8 cellular contexts compared by ENCODE assay signal in genomic region chr10:97640174-97640867, GRCh38. TPM values are rescaled to one million over a fixed set of nuclear protein-coding genes. Genes with fewer than 3 reads are reported as not detected.
DNase-seq lines count a peak whose midpoint lies in the region; ATAC-seq and TF ChIP-seq lines count a peak whose summit lies in the region.

PI4K2A (plus strand) TSS chr10:97640671; CDS start chr10:97640743, 72 bp downstream.

- peaks cover 6% of the 10 kb centered on the region for H3K36me3 Mint-ChIP-seq in activated T-cell treated with anti-CD3 and anti-CD28 coated beads, Interleukin-2, amount 50 U/mL, for 4 hours (ENCODE audit: insufficient read depth)

- H3K27ac ChIP-seq in DND-41 (ENCODE audit: low read length) (peak within 1 kb of the TSS; percentile 59), KOPT-K1 (ENCODE audit: low read depth, low read length, poor library complexity, severe bottlenecking) (peak within 1 kb of the TSS; percentile 54), Peyer's patch (peak within 1 kb of the TSS; percentile 83 to 93 (median 88)), esophagus muscularis mucosa (replicated peaks in 1 of 4) (peak within 1 kb of the TSS; percentile 93 to 96 (median 94)), muscle layer of duodenum (ENCODE audit: low read length) (peak within 1 kb of the TSS; percentile 71)

- H3K9me3 Mint-ChIP-seq in activated T-cell treated with anti-CD3 and anti-CD28 coated beads, Interleukin-2, amount 50 U/mL, for 4 hours = no peaks in the 10 kb centered on the region

- H3K4me3 Mint-ChIP-seq in activated T-cell treated with anti-CD3 and anti-CD28 coated beads, Interleukin-2, amount 50 U/mL, for 4 hours = peak within 1 kb of the TSS; percentile 98

- intact Hi-C loops in esophagus muscularis mucosa (cut with DNase I) = no loop called here

- no peak for TF ChIP-seq CTCF in DND-41 (IDR thresholded peaks at IDR 0.05; ENCODE audit: borderline replicate concordance, extremely low read depth, low read length, poor library complexity, severe bottlenecking)
- no peak for TF ChIP-seq CTCF in Peyer's patch (IDR thresholded peaks at IDR 0.05)
- TF ChIP-seq CTCF in esophagus muscularis mucosa (IDR thresholded peaks at IDR 0.05) = peak in 1 of 3 experiments; percentile 11

- H3K4me1 Mint-ChIP-seq in activated T-cell treated with anti-CD3 and anti-CD28 coated beads, Interleukin-2, amount 50 U/mL, for 4 hours (ENCODE audit: low read depth) = peaks cover 20% of the 10 kb centered on the region

- H2AFZ ChIP-seq in DND-41 (ENCODE audit: low read depth, low read length) = peak within 1 kb of the TSS; percentile 82

- H3K9ac ChIP-seq in DND-41 (ENCODE audit: low read depth, low read length) = peak within 1 kb of the TSS; percentile 78

- no peaks in the 10 kb centered on the region for H3K27me3 Mint-ChIP-seq in activated T-cell treated with anti-CD3 and anti-CD28 coated beads, Interleukin-2, amount 50 U/mL, for 4 hours (ENCODE audit: low read depth)

- H3K79me2 ChIP-seq in DND-41 (ENCODE audit: insufficient read depth, low read length) = peaks cover 35% of the 10 kb centered on the region

- H3K36me3 ChIP-seq in DND-41 (ENCODE audit: insufficient read depth, low read length) = peaks cover 21% of the 10 kb centered on the region
- peaks cover 10% of the 10 kb centered on the region; the same call in 1 of the 2 replicates for H3K36me3 ChIP-seq in KOPT-K1 (ENCODE audit: insufficient read depth, low read length)
- H3K36me3 ChIP-seq in Peyer's patch = peaks cover 0 to 13% (median 0%) of the 10 kb centered on the region in 3 donors
- peaks cover 0 to 21% (median 16%) of the 10 kb centered on the region in 4 donors for H3K36me3 ChIP-seq in esophagus muscularis mucosa
- peaks cover 0 to 9% of the 10 kb centered on the region in 2 donors for H3K36me3 ChIP-seq in muscle layer of duodenum (ENCODE audit: control insufficient read depth in 1 of 2, insufficient read depth in 2 of 2, low read length in 2 of 2)

- H4K20me1 ChIP-seq in DND-41 (ENCODE audit: insufficient read depth, low read length) = peaks cover 5% of the 10 kb centered on the region; the same call in 1 of the 2 replicates

- H3K4me1 ChIP-seq in DND-41 (ENCODE audit: insufficient read depth, low read length) (peaks cover 25% of the 10 kb centered on the region), Peyer's patch (peaks cover 0 to 14% (median 0%) of the 10 kb centered on the region in 4 donors), esophagus muscularis mucosa (peaks cover 14 to 28% (median 23%) of the 10 kb centered on the region in 4 donors), muscle layer of duodenum (ENCODE audit: control insufficient read depth in 1 of 2, insufficient read depth in 2 of 2, low read length in 2 of 2) (peaks cover 6 to 9% of the 10 kb centered on the region in 2 donors)

- DNase-seq in DND-41 = peak; percentile 99
- DNase-seq in Peyer's patch = peak; percentile 99 to 100 (median 99)
- DNase-seq in activated T-cell treated with anti-CD3 and anti-CD28 coated beads, Interleukin-2, amount 50 U/mL, for 4 hours = peak; percentile 98
- DNase-seq in esophagus muscularis mucosa (ENCODE audit: extremely low spot score) = peak; percentile 100
- peak; percentile 98 for DNase-seq in stimulated activated CD8-positive, alpha-beta memory T cell treated with anti-CD3 and anti-CD28 coated beads, Interleukin-7, amount 100 ng/mL, for 24 hours (ENCODE audit: low read depth)

- H3K4me2 ChIP-seq in DND-41 (ENCODE audit: insufficient read depth, low read length) = peak within 1 kb of the TSS; percentile 85

- TF ChIP-seq POLR2A in Peyer's patch (IDR thresholded peaks at IDR 0.05) (peak; percentile 66 to 83), esophagus muscularis mucosa (IDR thresholded peaks at IDR 0.05; ENCODE audit: low read depth) (peak; percentile 66)

- H3K27me3 ChIP-seq in DND-41 (ENCODE audit: insufficient read depth, low read length, poor library complexity) (no peaks in the 10 kb centered on the region), Peyer's patch (no peaks in the 10 kb centered on the region), esophagus muscularis mucosa (no peaks in the 10 kb centered on the region), muscle layer of duodenum (ENCODE audit: low read depth, low read length) (no peaks in the 10 kb centered on the region)

- H3K9me3 ChIP-seq in DND-41 (ENCODE audit: insufficient read depth, low read length, severe bottlenecking) (no peaks in the 10 kb centered on the region), KOPT-K1 (ENCODE audit: insufficient read depth, low read length, poor library complexity, severe bottlenecking) (no peaks in the 10 kb centered on the region), Peyer's patch (no peaks in the 10 kb centered on the region), esophagus muscularis mucosa (no peaks in the 10 kb centered on the region), muscle layer of duodenum (ENCODE audit: control insufficient read depth in 1 of 2, low read length in 2 of 2) (no peaks in the 10 kb centered on the region)

- 6% methylated on average over 20 of the region's 54 CpGs for WGBS in esophagus muscularis mucosa

- peak; percentile 98 for ATAC-seq in DND-41 (ENCODE audit: insufficient read depth, low read depth)
- peak; percentile 97 for ATAC-seq in GM21825 (IDR thresholded peaks at IDR 0.05; ENCODE audit: unreplicated experiment)
- ATAC-seq in activated T-cell treated with anti-CD3 and anti-CD28 coated beads, Interleukin-2, amount 50 U/mL, for 4 hours = peak; percentile 99

- TF ChIP-seq EP300 in esophagus muscularis mucosa (IDR thresholded peaks at IDR 0.05) = no peak

- H3K4me3 ChIP-seq in DND-41 (ENCODE audit: low read depth in 1 of 2, low read length in 2 of 2) (peak within 1 kb of the TSS; percentile 68 to 76), Peyer's patch (peak within 1 kb of the TSS; percentile 79 to 97 (median 93)), esophagus muscularis mucosa (peak within 1 kb of the TSS; percentile 88 to 98 (median 92)), muscle layer of duodenum (ENCODE audit: low read depth in 1 of 2, low read length in 2 of 2) (peak within 1 kb of the TSS; percentile 83 to 91)

RNA-seq across cellular contexts. Expression of gene PI4K2A, which starts in this region (rescaled TPM):
- total RNA-seq in Peyer's patch (10 to 100 TPM; 11.6 to 23.5 (median 19.4) TPM), esophagus muscularis mucosa (10 to 100 TPM; 17.0 to 27.3 (median 24.1) TPM)
- 10 to 100 TPM; 12.9 to 16.9 (median 15.7) TPM for total RNA-seq in activated T-cell treated with anti-CD3 and anti-CD28 coated beads, Interleukin-2, amount 50 U/mL, for 4 hours

Comparison
In these comparisons a context has a peak if more than half of its experiments do, and no peak if none do; other contexts are left out.
1. Peak in every context shown above with its lines: DNase-seq, ATAC-seq, H3K4me3 ChIP-seq and H3K27ac ChIP-seq.